Comparison of ENCODE assay signal across 7 cellular contexts in the genomic region with DNA sequence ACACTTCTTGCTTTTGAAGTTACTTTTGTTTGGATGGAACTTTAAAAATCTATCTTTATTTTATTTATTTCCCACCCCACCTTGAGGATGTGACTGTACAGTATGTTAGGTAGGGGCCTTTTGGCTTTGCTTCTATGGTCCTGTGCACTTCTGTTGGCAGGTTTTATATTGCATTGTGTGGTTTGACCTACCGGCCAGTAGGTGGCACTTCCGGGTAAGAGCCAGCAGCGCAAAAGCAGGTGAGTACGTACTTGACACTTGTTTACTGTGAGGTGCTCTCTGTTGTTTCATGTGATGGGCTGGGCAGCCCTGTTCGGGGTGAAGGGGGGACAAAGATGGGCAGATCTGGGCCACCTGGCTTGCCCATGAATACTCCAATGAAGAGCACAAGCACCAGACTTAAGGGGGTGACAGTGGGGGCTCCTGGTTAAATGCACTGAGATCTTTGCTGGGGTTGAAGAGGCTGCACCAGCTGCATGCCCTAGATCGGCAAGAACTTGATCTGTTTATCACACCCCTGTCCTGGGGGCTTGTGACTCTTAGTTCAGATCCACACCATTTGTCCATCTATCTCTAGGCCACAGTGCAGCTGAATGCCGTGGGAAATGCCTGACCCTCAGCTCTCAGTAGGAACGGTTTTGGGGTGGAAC.
A peak's percentile ranks its signal among the peaks of the same experiment; 100 is the strongest.
DNase-seq lines count a peak whose midpoint lies in the region; ATAC-seq, FAIRE-seq and TF ChIP-seq lines count a peak whose summit lies in the region.

No MANE protein-coding gene starts in this region.

- H3K9me2 ChIP-seq in HCT116 (ENCODE audit: insufficient read depth) (no peaks in the 10 kb centered on the region), Loucy (replicated peaks; ENCODE audit: low read depth, low read length) (no peaks in the 10 kb centered on the region)

- H4K20me1 ChIP-seq in HCT116 (ENCODE audit: insufficient read depth) = no peaks in the 10 kb centered on the region
- no peaks in the 10 kb centered on the region for H4K20me1 ChIP-seq in Loucy (ENCODE audit: insufficient read depth, low read length, poor library complexity, severe bottlenecking)

- peak; percentile 57 for TF ChIP-seq RAD21 in HCT116 (IDR thresholded peaks at IDR 0.05; ENCODE audit: low read depth)

- H3K4me3 ChIP-seq in HCT116 (replicated peaks in 1 of 2; ENCODE audit: low read depth in 1 of 2, low read length in 2 of 2) (no peak overlapping the region), Loucy (ENCODE audit: low read length, poor library complexity, severe bottlenecking) (no peak overlapping the region), cardiac fibroblast (replicated peaks in 1 of 2; ENCODE audit: low read depth in 2 of 2, low read length in 2 of 2) (no peak overlapping the region), testis (no peak overlapping the region)

- H3K27me3 ChIP-seq in HCT116 (ENCODE audit: insufficient read depth, low read length) (no peaks in the 10 kb centered on the region), Loucy (ENCODE audit: insufficient read depth, low read length, poor library complexity, severe bottlenecking) (no peaks in the 10 kb centered on the region), testis (no peaks in the 10 kb centered on the region)

- 58 to 70% methylated on average over 8 of the region's 8 CpGs for WGBS in testis, 2 donors

- H3K4me2 ChIP-seq in HCT116 (ENCODE audit: low read length) = peak overlapping the region; percentile 47
- H3K4me2 ChIP-seq in Loucy (ENCODE audit: low read depth, low read length, poor library complexity, severe bottlenecking) = no peak overlapping the region

- ATAC-seq in HCT116 = peak; percentile 100

- H3K9ac ChIP-seq in HCT116 (ENCODE audit: low read length) = no peak overlapping the region
- no peak overlapping the region for H3K9ac ChIP-seq in Loucy (ENCODE audit: low read depth, low read length, poor library complexity, severe bottlenecking)

- H3K27ac ChIP-seq in HCT116 (ENCODE audit: low read depth, low read length) (no peak overlapping the region), testis (no peak overlapping the region)

- intact Hi-C loops in HCT116 (cut with micrococcal nuclease) (no loop called here), testis (cut with DNase I; ENCODE audit: low total_unique reads) (no loop called here)

- FAIRE-seq in GM18507 (lab: Jason Lieb, UNC) = peak; percentile 18

- POLR2A ChIA-PET in HCT116 (lab: Charles Lee) = no interaction called here

- TF ChIP-seq POLR2A in HCT116 (IDR thresholded peaks at IDR 0.05; ENCODE audit: borderline replicate concordance, extremely low read depth, insufficient read depth, insufficient read length) = no peak
- no peak for TF ChIP-seq POLR2A in testis (IDR thresholded peaks at IDR 0.05)

- DNase-seq in GM18507 (ENCODE audit: extremely low spot score, insufficient read length, low read depth) = no peak
- DNase-seq in HCT116 (ENCODE audit: low read depth, low spot score) = peak; percentile 58
- peak; percentile 6 to 22 for DNase-seq in cardiac fibroblast (ENCODE audit: low read depth in 2 of 2)
- peak; percentile 20 for DNase-seq in testis
- no peak for DNase-seq in AG08396 (ENCODE audit: low spot score)
- DNase-seq in activated CD4-positive, alpha-beta T cell treated with anti-CD3 and anti-CD28 coated beads for 4 hours = no peak

- H2AFZ ChIP-seq in HCT116 (ENCODE audit: low read depth, low read length, poor library complexity, severe bottlenecking) = peak overlapping the region; percentile 90
- no peak overlapping the region for H2AFZ ChIP-seq in Loucy (ENCODE audit: low read length)

- H3K4me1 ChIP-seq in HCT116 (ENCODE audit: control insufficient read depth in 1 of 2, insufficient read depth in 2 of 2, low read length in 2 of 2) (0 out of 4 replicates have a peak, but pooled peaks cover 0 to 4% of the 10 kb centered on the region in 2 experiments), Loucy (ENCODE audit: insufficient read depth, low read length, poor library complexity, severe bottlenecking) (no peaks in the 10 kb centered on the region), testis (no peaks in the 10 kb centered on the region)

- H3K36me3 ChIP-seq in HCT116 (ENCODE audit: control insufficient read depth in 1 of 2, insufficient read depth in 2 of 2, low read length in 2 of 2) (no peaks in the 10 kb centered on the region), Loucy (ENCODE audit: insufficient read depth, low read length) (no peaks in the 10 kb centered on the region), testis (ENCODE audit: low read depth, missing control alignments) (no peaks in the 10 kb centered on the region)

- RAD21 ChIA-PET in HCT116 (lab: Charles Lee; ENCODE audit: low non-redundant PET in 1 of 2, low total read pairs in 2 of 2, uncharacterized antibody in 2 of 2, unreplicated experiment in 2 of 2) = no interaction called here

- CTCF ChIA-PET in HCT116 (lab: Charles Lee) = no interaction called here

- H3K9me3 ChIP-seq in HCT116 (ENCODE audit: control insufficient read depth in 1 of 2, insufficient read depth in 1 of 2, low read depth in 1 of 2, low read length in 2 of 2) (no peaks in the 10 kb centered on the region), Loucy (ENCODE audit: insufficient read depth, low read depth, low read length) (no peaks in the 10 kb centered on the region), testis (no peaks in the 10 kb centered on the region)

- TF ChIP-seq CTCF in HCT116 (IDR thresholded peaks at IDR 0.05 in 2 of 3, conservative IDR thresholded peaks at IDR 0.05 in 1 of 3; ENCODE audit: borderline replicate concordance in 1 of 3, insufficient read depth in 1 of 3, low read depth in 2 of 3, low read length in 2 of 3) (peak; percentile 44 to 82 (median 76)), Loucy (conservative IDR thresholded peaks at IDR 0.05; ENCODE audit: low read length) (peak; percentile 82), cardiac fibroblast (IDR thresholded peaks at IDR 0.05; ENCODE audit: low read depth, low read length) (peak; percentile 48), testis (IDR thresholded peaks at IDR 0.05) (no peak)

- H3F3A ChIP-seq in Loucy (ENCODE audit: low read depth) = no peaks in the 10 kb centered on the region

- H3K79me2 ChIP-seq in HCT116 (ENCODE audit: insufficient read depth, low read length) (no peaks in the 10 kb centered on the region), Loucy (ENCODE audit: insufficient read depth, low read length) (no peaks in the 10 kb centered on the region)

- no TSS peak for BruUV-seq in HCT116 (replicated peaks; lab: Mats Ljungman, UMichigan)

TF ChIP-seq in HCT116, 20 proteins besides CTCF, POLR2A, EP300 and RAD21:
- no peak for TF ChIP-seq MAX (IDR thresholded peaks at IDR 0.05)
- peak; percentile 53 for TF ChIP-seq ELF1 (IDR thresholded peaks at IDR 0.05; ENCODE audit: borderline replicate concordance, low read depth)
- no peak for TF ChIP-seq FOSL1 (IDR thresholded peaks at IDR 0.05; ENCODE audit: low read depth)
- no peak for TF ChIP-seq TCF7L2 (IDR thresholded peaks at IDR 0.05; ENCODE audit: borderline replicate concordance, extremely low read depth, insufficient read depth, insufficient read length)
- TF ChIP-seq, protein P1, sequence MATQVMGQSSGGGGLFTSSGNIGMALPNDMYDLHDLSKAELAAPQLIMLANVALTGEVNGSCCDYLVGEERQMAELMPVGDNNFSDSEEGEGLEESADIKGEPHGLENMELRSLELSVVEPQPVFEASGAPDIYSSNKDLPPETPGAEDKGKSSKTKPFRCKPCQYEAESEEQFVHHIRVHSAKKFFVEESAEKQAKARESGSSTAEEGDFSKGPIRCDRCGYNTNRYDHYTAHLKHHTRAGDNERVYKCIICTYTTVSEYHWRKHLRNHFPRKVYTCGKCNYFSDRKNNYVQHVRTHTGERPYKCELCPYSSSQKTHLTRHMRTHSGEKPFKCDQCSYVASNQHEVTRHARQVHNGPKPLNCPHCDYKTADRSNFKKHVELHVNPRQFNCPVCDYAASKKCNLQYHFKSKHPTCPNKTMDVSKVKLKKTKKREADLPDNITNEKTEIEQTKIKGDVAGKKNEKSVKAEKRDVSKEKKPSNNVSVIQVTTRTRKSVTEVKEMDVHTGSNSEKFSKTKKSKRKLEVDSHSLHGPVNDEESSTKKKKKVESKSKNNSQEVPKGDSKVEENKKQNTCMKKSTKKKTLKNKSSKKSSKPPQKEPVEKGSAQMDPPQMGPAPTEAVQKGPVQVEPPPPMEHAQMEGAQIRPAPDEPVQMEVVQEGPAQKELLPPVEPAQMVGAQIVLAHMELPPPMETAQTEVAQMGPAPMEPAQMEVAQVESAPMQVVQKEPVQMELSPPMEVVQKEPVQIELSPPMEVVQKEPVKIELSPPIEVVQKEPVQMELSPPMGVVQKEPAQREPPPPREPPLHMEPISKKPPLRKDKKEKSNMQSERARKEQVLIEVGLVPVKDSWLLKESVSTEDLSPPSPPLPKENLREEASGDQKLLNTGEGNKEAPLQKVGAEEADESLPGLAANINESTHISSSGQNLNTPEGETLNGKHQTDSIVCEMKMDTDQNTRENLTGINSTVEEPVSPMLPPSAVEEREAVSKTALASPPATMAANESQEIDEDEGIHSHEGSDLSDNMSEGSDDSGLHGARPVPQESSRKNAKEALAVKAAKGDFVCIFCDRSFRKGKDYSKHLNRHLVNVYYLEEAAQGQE (IDR thresholded peaks at IDR 0.05; ENCODE audit: low read depth) = no peak
- TF ChIP-seq ZFX (IDR thresholded peaks at IDR 0.05) = no peak
- no peak for TF ChIP-seq POLR2AphosphoS5 (IDR thresholded peaks at IDR 0.05; ENCODE audit: low read depth, low read length)
- TF ChIP-seq CEBPB (IDR thresholded peaks at IDR 0.05; ENCODE audit: low read depth) = no peak
- TF ChIP-seq JUND (IDR thresholded peaks at IDR 0.05) = no peak
- TF ChIP-seq CBX3 (IDR thresholded peaks at IDR 0.05; ENCODE audit: low read depth) = peak; percentile 64; the same call in 1 of the 2 replicates
- TF ChIP-seq ATF3 (IDR thresholded peaks at IDR 0.05) = no peak
- TF ChIP-seq SP1 (IDR thresholded peaks at IDR 0.05; ENCODE audit: low read depth) = no peak
- no peak for TF ChIP-seq YY1 (IDR thresholded peaks at IDR 0.05; ENCODE audit: extremely low read depth, insufficient replicate concordance, low read depth, low read length)

Comparison
In these comparisons a context has a peak if more than half of its experiments do, and no peak if none do; other contexts are left out.
1. DNase-seq: peak in HCT116 (single experiment), cardiac fibroblast (2 of 2) and testis (single experiment); none in GM18507 (single experiment), AG08396 (single experiment) and activated CD4-positive, alpha-beta T cell treated with anti-CD3 and anti-CD28 coated beads for 4 hours (0 of 2).
2. CTCF ChIP-seq: peak in HCT116 (3 of 3), Loucy (single experiment) and cardiac fibroblast (single experiment); none in testis (0 of 3).